ENCODE assay signal across 8 cellular contexts in the genomic region with DNA sequence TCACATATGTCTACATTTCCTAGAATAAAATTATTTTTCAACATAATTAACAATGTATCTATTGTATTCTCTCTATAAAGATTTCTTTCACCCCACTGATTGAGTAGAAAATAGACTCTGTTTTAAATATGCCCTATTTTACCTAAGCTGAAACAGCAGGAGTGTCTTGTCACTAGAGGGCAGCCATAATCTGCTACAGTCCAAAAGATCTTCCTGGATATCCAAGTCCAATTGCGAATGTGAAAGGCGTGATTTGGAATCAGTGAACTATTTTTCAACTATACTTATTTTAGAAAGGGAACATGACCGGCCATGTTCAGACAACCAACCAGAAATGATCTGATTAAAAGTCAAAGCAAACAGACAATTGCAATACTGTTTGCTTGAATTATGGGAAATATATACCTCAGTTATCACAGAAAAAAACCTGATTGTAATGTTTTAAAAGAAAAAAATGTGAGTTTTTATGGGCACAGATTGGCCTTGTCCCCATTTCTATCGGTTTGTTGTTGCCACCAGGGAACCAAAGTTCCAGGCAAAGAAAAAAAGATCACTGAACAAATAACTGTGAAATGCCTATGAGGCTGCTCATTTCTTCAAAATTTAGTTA.
DNase-seq lines count a peak whose midpoint lies in the region; ATAC-seq, FAIRE-seq and TF ChIP-seq lines count a peak whose summit lies in the region.

No MANE protein-coding gene starts in this region.

- peak; percentile 81 for FAIRE-seq in RCC 7860 (lab: Jason Lieb, UNC)

- peak; percentile 79 for ATAC-seq in foreskin keratinocyte

- H3K9ac ChIP-seq in skeletal muscle satellite cell (ENCODE audit: low read depth, low read length): no peak overlapping the region

- H3K4me3 Mint-ChIP-seq in CD4-positive, alpha-beta memory T cell: no peak overlapping the region

- H3K4me2 ChIP-seq in skeletal muscle satellite cell (ENCODE audit: low read length): peak overlapping the region; percentile 29

- peaks cover 0 to 10% (median 5%) of the 10 kb centered on the region in 8 donors for H3K9me3 Mint-ChIP-seq in CD4-positive, alpha-beta memory T cell

- no peaks in the 10 kb centered on the region for H3K9me3 ChIP-seq in skeletal muscle satellite cell (replicated peaks; ENCODE audit: low read length)
- no peaks in the 10 kb centered on the region for H3K9me3 ChIP-seq in CD4-positive, alpha-beta memory T cell (ENCODE audit: control insufficient read depth in 1 of 2, low read length in 2 of 2)

- H3K36me3 ChIP-seq in skeletal muscle satellite cell (ENCODE audit: insufficient read depth, low read length): no peaks in the 10 kb centered on the region
- no peaks in the 10 kb centered on the region for H3K36me3 ChIP-seq in CD4-positive, alpha-beta memory T cell (ENCODE audit: insufficient read depth, low read length)

- H3K27me3 ChIP-seq in foreskin keratinocyte: no peaks in the 10 kb centered on the region
- H3K27me3 ChIP-seq in skeletal muscle satellite cell (ENCODE audit: control insufficient read depth, insufficient read depth, low read length): no peaks in the 10 kb centered on the region
- no peaks in the 10 kb centered on the region for H3K27me3 ChIP-seq in CD4-positive, alpha-beta memory T cell (ENCODE audit: insufficient read depth, low read length)

- intact Hi-C loops in CD4-positive, alpha-beta memory T cell (cut with micrococcal nuclease): no loop called here

- no peak overlapping the region for H3K4me3 ChIP-seq in skeletal muscle satellite cell (ENCODE audit: low read length)
- no peak overlapping the region for H3K4me3 ChIP-seq in CD4-positive, alpha-beta memory T cell (ENCODE audit: low read length in 2 of 2)

- CTCF ChIA-PET in CD4-positive, alpha-beta memory T cell (lab: Charles Lee; ENCODE audit: partially characterized antibody): no interaction called here

- POLR2A ChIA-PET in CD4-positive, alpha-beta memory T cell (lab: Charles Lee; ENCODE audit: partially characterized antibody): no interaction called here

- H3K4me1 Mint-ChIP-seq in CD4-positive, alpha-beta memory T cell: no peaks in the 10 kb centered on the region

- H3K4me1 ChIP-seq in foreskin keratinocyte: no peaks in the 10 kb centered on the region
- no peaks in the 10 kb centered on the region for H3K4me1 ChIP-seq in skeletal muscle satellite cell (ENCODE audit: control insufficient read depth, insufficient read depth, low read length)
- no peaks in the 10 kb centered on the region for H3K4me1 ChIP-seq in CD4-positive, alpha-beta memory T cell (ENCODE audit: insufficient read depth, low read length)

- no peak overlapping the region for H3K27ac Mint-ChIP-seq in CD4-positive, alpha-beta memory T cell

- TF ChIP-seq CTCF in foreskin keratinocyte (conservative IDR thresholded peaks at IDR 0.05): peak; percentile 88

- no peaks in the 10 kb centered on the region for H3K27me3 Mint-ChIP-seq in CD4-positive, alpha-beta memory T cell

- H3K27ac ChIP-seq in foreskin keratinocyte: no peak overlapping the region
- H3K27ac ChIP-seq in CD4-positive, alpha-beta memory T cell (ENCODE audit: low read depth, low read length): no peak overlapping the region

- DNase-seq in AG08395 (ENCODE audit: low spot score) (peak; percentile 45), HPDE6-E6E7 (ENCODE audit: extremely low spot score) (peak; percentile 25), RCC 7860 (ENCODE audit: low spot score) (peak; percentile 51), foreskin keratinocyte (peak; percentile 59 to 76), activated gamma-delta T cell treated with Interleukin-2 at 50 U/mL for 16 hours (no peak)
- no peak for DNase-seq in CD4-positive, alpha-beta memory T cell
- no peak for DNase-seq in activated effector memory CD4-positive, alpha-beta T cell treated with anti-CD3 and anti-CD28 coated beads, Interleukin-2, amount 50 U/mL, for 16 hours

- no peaks in the 10 kb centered on the region for H3K36me3 Mint-ChIP-seq in CD4-positive, alpha-beta memory T cell

Comparison
In these comparisons a context has a peak if more than half of its experiments do, and no peak if none do; other contexts are left out.
1. DNase-seq: peak in AG08395 (single experiment), HPDE6-E6E7 (single experiment), RCC 7860 (single experiment) and foreskin keratinocyte (2 of 2); none in CD4-positive, alpha-beta memory T cell (0 of 5), activated effector memory CD4-positive, alpha-beta T cell treated with anti-CD3 and anti-CD28 coated beads, Interleukin-2, amount 50 U/mL, for 16 hours (single experiment) and activated gamma-delta T cell treated with Interleukin-2 at 50 U/mL for 16 hours (single experiment).